ENCODE assay signal across 11 cellular contexts in the genomic region with DNA sequence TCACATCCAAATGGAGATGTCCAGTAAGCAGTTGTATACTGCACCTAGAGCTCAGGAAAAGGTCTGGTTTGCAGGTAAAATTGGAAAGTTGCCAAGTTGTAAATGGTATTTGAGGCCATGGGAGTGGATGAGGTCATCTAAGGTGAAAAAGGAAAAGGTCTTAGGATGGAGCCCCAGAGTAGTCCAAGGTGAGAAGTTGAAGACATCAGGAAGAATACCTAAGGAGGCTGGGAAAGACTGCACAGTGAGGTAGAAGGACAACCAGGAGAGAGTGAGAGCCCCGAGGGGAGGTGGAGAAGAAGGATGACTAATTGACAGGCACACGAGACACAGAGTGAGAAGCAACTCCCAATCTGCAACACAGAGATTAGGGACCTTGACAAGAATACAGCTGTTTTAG. TPM values are rescaled to one million over a fixed set of nuclear protein-coding genes. Genes with fewer than 3 reads are reported as not detected.
DNase-seq lines count a peak whose midpoint lies in the region; ATAC-seq, FAIRE-seq and TF ChIP-seq lines count a peak whose summit lies in the region.
"Had no signal": no experiment of that assay in that cellular context is flagged by ENCODE, and none has a peak within 500 bp of the region (broad histone marks: within the 10 kb centered on the region; RNA-seq: fewer than 3 reads in every experiment).

No MANE protein-coding gene starts in this region.

- POLR2A ChIA-PET in A673 (lab: Charles Lee; ENCODE audit: low non-redundant PET) = no interaction called here

- H3K27ac ChIP-seq in mesenchymal stem cell (ENCODE audit: low read length, poor library complexity, severe bottlenecking) (no peak overlapping the region), A673 (ENCODE audit: low read depth, low read length, poor library complexity, severe bottlenecking) (no peak overlapping the region)

- H3K23ac ChIP-seq in mesenchymal stem cell (ENCODE audit: low read length in 2 of 2) = no peak overlapping the region

- peak; percentile 66 for DNase-seq in activated CD4-positive, alpha-beta T cell treated with anti-CD3 and anti-CD28 coated beads, Interleukin-2, amount 10 ng/mL, durations not matched to agents 24 days and 14 days
- no peak for DNase-seq in activated CD4-positive, alpha-beta T cell treated with anti-CD3 and anti-CD28 coated beads, Interleukin-2, amount 50 U/mL, for 1 hour
- no peak for DNase-seq in GM18507 (ENCODE audit: extremely low spot score, insufficient read length, low read depth)
- DNase-seq in mesenchymal stem cell = no peak
- no peak for DNase-seq in A673 (ENCODE audit: low spot score)
- no peak for DNase-seq in NCI-H2171 treated with DMSO at 0.1 percent for 48 hours (lab: John Stamatoyannopoulos, UW)
- DNase-seq: effector CD8-positive, alpha-beta T cell had no signal

- H3K9me3 Mint-ChIP-seq in activated CD4-positive, alpha-beta T cell treated with anti-CD3 and anti-CD28 coated beads, Interleukin-2, amount 10 ng/mL, durations not matched to agents 24 days and 14 days = no peaks in the 10 kb centered on the region
- H3K9me3 Mint-ChIP-seq in activated T-helper 17 cell treated with anti-CD3 and anti-CD28 coated beads, Interleukin-2, amount 50 U/mL, for 72 hours = no peaks in the 10 kb centered on the region

- H3K4me1 ChIP-seq in mesenchymal stem cell (ENCODE audit: control insufficient read depth, insufficient read depth, low read depth, low read length) (peaks cover 2% of the 10 kb centered on the region), A673 (ENCODE audit: insufficient read depth, low read length, poor library complexity, severe bottlenecking) (no peaks in the 10 kb centered on the region)

- H3K14ac ChIP-seq in mesenchymal stem cell (ENCODE audit: low read length in 2 of 2) = no peak overlapping the region

- H2BK12ac ChIP-seq in mesenchymal stem cell (ENCODE audit: low read length in 2 of 2) = no peak overlapping the region

- intact Hi-C loops in activated CD4-positive, alpha-beta T cell treated with anti-CD3 and anti-CD28 coated beads, Interleukin-2, amount 10 ng/mL, durations not matched to agents 24 days and 14 days (cut with micrococcal nuclease) = loop anchor here (1.0 to 10.0 kb wide), 2 partner anchors 9 to 818 kb away; no protein-coding TSS in a partner anchor
- intact Hi-C loops in A673 (cut with micrococcal nuclease; ENCODE audit: unreplicated experiment) = no loop called here

- CTCF ChIA-PET in A673 (lab: Charles Lee) = no interaction called here

- H3K79me1 ChIP-seq in mesenchymal stem cell (replicated peaks; ENCODE audit: low read length, poor library complexity, severe bottlenecking) = peaks cover 3% of the 10 kb centered on the region

- peak overlapping the region; percentile 79 for H3K27ac Mint-ChIP-seq in activated CD4-positive, alpha-beta T cell treated with anti-CD3 and anti-CD28 coated beads, Interleukin-2, amount 10 ng/mL, durations not matched to agents 24 days and 14 days
- peak overlapping the region; percentile 70 for H3K27ac Mint-ChIP-seq in activated T-helper 17 cell treated with anti-CD3 and anti-CD28 coated beads, Interleukin-2, amount 50 U/mL, for 72 hours
- H3K27ac Mint-ChIP-seq: brain had no signal

- no peak overlapping the region for H2BK15ac ChIP-seq in mesenchymal stem cell (ENCODE audit: low read depth, poor library complexity, severe bottlenecking)

- peak overlapping the region; percentile 72 for H3K4me3 Mint-ChIP-seq in activated CD4-positive, alpha-beta T cell treated with anti-CD3 and anti-CD28 coated beads, Interleukin-2, amount 10 ng/mL, durations not matched to agents 24 days and 14 days
- peak overlapping the region; percentile 77 for H3K4me3 Mint-ChIP-seq in activated T-helper 17 cell treated with anti-CD3 and anti-CD28 coated beads, Interleukin-2, amount 50 U/mL, for 72 hours
- H3K4me3 Mint-ChIP-seq: brain had no signal

- H3K36me3 ChIP-seq in mesenchymal stem cell (ENCODE audit: control insufficient read depth in 1 of 2, insufficient read depth in 2 of 2, low read depth in 1 of 2, low read length in 2 of 2) = peaks cover 0 to 95% of the 10 kb centered on the region in 2 experiments
- H3K36me3 ChIP-seq in A673 (ENCODE audit: insufficient read depth, low read length, poor library complexity, severe bottlenecking) = no peaks in the 10 kb centered on the region

- no peak overlapping the region for H3K9ac ChIP-seq in mesenchymal stem cell (ENCODE audit: low read length)

- no peak overlapping the region for H3K4me3 ChIP-seq in mesenchymal stem cell (ENCODE audit: insufficient read depth in 1 of 2, low read depth in 1 of 2, low read length in 2 of 2)
- H3K4me3 ChIP-seq in A673 (ENCODE audit: low read depth, low read length, poor library complexity, severe bottlenecking) = no peak overlapping the region

- peak; percentile 35 for ATAC-seq in activated T-helper 17 cell treated with anti-CD3 and anti-CD28 coated beads, Interleukin-2, amount 50 U/mL, for 72 hours (replicated peaks)
- no peak for ATAC-seq in GM18909 (IDR thresholded peaks at IDR 0.05; ENCODE audit: poor library complexity, unreplicated experiment)

- peaks cover 82% of the 10 kb centered on the region for H3K4me1 Mint-ChIP-seq in activated CD4-positive, alpha-beta T cell treated with anti-CD3 and anti-CD28 coated beads, Interleukin-2, amount 10 ng/mL, durations not matched to agents 24 days and 14 days
- peaks cover 43% of the 10 kb centered on the region for H3K4me1 Mint-ChIP-seq in activated T-helper 17 cell treated with anti-CD3 and anti-CD28 coated beads, Interleukin-2, amount 50 U/mL, for 72 hours

- TF ChIP-seq CTCF in A673 (conservative IDR thresholded peaks at IDR 0.05; ENCODE audit: low read depth, low read length) = no peak

- no peak overlapping the region for H4K8ac ChIP-seq in mesenchymal stem cell (ENCODE audit: low read length)

- no peak overlapping the region for H3K4ac ChIP-seq in mesenchymal stem cell (ENCODE audit: low read depth in 1 of 2, low read length in 2 of 2)

- FAIRE-seq in GM18507 (lab: Jason Lieb, UNC) = peak; percentile 35
- FAIRE-seq: frontal cortex had no signal

- WGBS in mesenchymal stem cell = 63% methylated on average over 2 of the region's 2 CpGs

- H3K27me3 ChIP-seq in mesenchymal stem cell (ENCODE audit: control insufficient read depth in 1 of 2, insufficient read depth in 1 of 2, low read length in 2 of 2) (no peaks in the 10 kb centered on the region), A673 (replicated peaks; ENCODE audit: insufficient read depth, low read depth, low read length, poor library complexity) (no peaks in the 10 kb centered on the region)

- peaks cover 63% of the 10 kb centered on the region for H3K36me3 Mint-ChIP-seq in activated CD4-positive, alpha-beta T cell treated with anti-CD3 and anti-CD28 coated beads, Interleukin-2, amount 10 ng/mL, durations not matched to agents 24 days and 14 days (ENCODE audit: low read depth)
- H3K36me3 Mint-ChIP-seq in activated T-helper 17 cell treated with anti-CD3 and anti-CD28 coated beads, Interleukin-2, amount 50 U/mL, for 72 hours (ENCODE audit: low read depth) = peaks cover 13% of the 10 kb centered on the region
- H3K36me3 Mint-ChIP-seq: brain had no signal

- BruUV-seq in A673 (replicated peaks; lab: Mats Ljungman, UMichigan) = no TSS peak

- H3K9me3 ChIP-seq in mesenchymal stem cell (ENCODE audit: control insufficient read depth, low read length) (no peaks in the 10 kb centered on the region), A673 (ENCODE audit: low read depth, low read length, poor library complexity, severe bottlenecking) (no peaks in the 10 kb centered on the region)

- H2AFZ ChIP-seq in mesenchymal stem cell (ENCODE audit: low read depth, low read length) = no peak overlapping the region

- H3K18ac ChIP-seq in mesenchymal stem cell (ENCODE audit: low read depth in 1 of 2, low read length in 2 of 2) = no peak overlapping the region

- no peak overlapping the region for H4K91ac ChIP-seq in mesenchymal stem cell (ENCODE audit: low read length)

- no peak overlapping the region for H2BK5ac ChIP-seq in mesenchymal stem cell (ENCODE audit: low read depth, low read length, poor library complexity, severe bottlenecking)

- H2AK5ac ChIP-seq in mesenchymal stem cell (ENCODE audit: low read length, severe bottlenecking) = peak overlapping the region; percentile 76

- no peaks in the 10 kb centered on the region for H3K27me3 Mint-ChIP-seq in activated CD4-positive, alpha-beta T cell treated with anti-CD3 and anti-CD28 coated beads, Interleukin-2, amount 10 ng/mL, durations not matched to agents 24 days and 14 days
- no peaks in the 10 kb centered on the region for H3K27me3 Mint-ChIP-seq in activated T-helper 17 cell treated with anti-CD3 and anti-CD28 coated beads, Interleukin-2, amount 50 U/mL, for 72 hours
- H3K27me3 Mint-ChIP-seq: brain had no signal

- H3K4me2 ChIP-seq in mesenchymal stem cell (ENCODE audit: low read length, poor library complexity, severe bottlenecking) = no peak overlapping the region

- no peak overlapping the region for H2BK120ac ChIP-seq in mesenchymal stem cell (ENCODE audit: low read depth, low read length)

RNA-seq across cellular contexts. Expression of gene DPP4, which starts 10.7 kb away (rescaled TPM):
- 65.4 and 68.0 TPM in 2 replicates for total RNA-seq in activated CD4-positive, alpha-beta T cell treated with anti-CD3 and anti-CD28 coated beads, Interleukin-2, amount 10 ng/mL, durations not matched to agents 24 days and 14 days
- total RNA-seq in activated T-helper 17 cell treated with anti-CD3 and anti-CD28 coated beads, Interleukin-2, amount 50 U/mL, for 72 hours = 10 to 100 TPM; 34.6 to 97.7 TPM
- polyA plus RNA-seq in mesenchymal stem cell (2013, experiment 1 of 2) = 80.0 TPM
- polyA plus RNA-seq in mesenchymal stem cell (2013, experiment 2 of 2) = 82.7 TPM
- total RNA-seq in A673 (2021) = 0.80 and 1.4 TPM in 2 replicates

Comparison
In these comparisons a context has a peak if more than half of its experiments do, and no peak if none do; other contexts are left out.
1. RNA of gene DPP4, which starts 10.7 kb away (total RNA-seq): 34.6 to 97.7 TPM in activated T-helper 17 cell treated with anti-CD3 and anti-CD28 coated beads, Interleukin-2, amount 50 U/mL, for 72 hours and 65.4 to 68.0 TPM in activated CD4-positive, alpha-beta T cell treated with anti-CD3 and anti-CD28 coated beads, Interleukin-2, amount 10 ng/mL, durations not matched to agents 24 days and 14 days; 0.80 to 1.4 TPM in A673; every median in the first group is over 10 times any median in the second.